In genomic region chr3:66303556-66303955, GRCh38 we compare ENCODE assay signal across 10 cellular contexts.
A peak's percentile ranks its signal among the peaks of the same experiment; 100 is the strongest.
DNase-seq lines count a peak whose midpoint lies in the region; ATAC-seq, FAIRE-seq and TF ChIP-seq lines count a peak whose summit lies in the region.
"Had no signal": no experiment of that assay in that cellular context is flagged by ENCODE, and none has a peak within 500 bp of the region (broad histone marks: within the 10 kb centered on the region; RNA-seq: fewer than 3 reads in every experiment).

No MANE protein-coding gene starts in this region.

- peak overlapping the region; percentile 91 for H3K27ac Mint-ChIP-seq in activated T-helper 1 cell treated with anti-CD3 and anti-CD28 coated beads, Interleukin-12 subunit alpha, Interleukin-12 subunit beta, Interleukin-2, Interleukin-4 antibody, amounts not matched to agents 30 ng/mL and 10 ng/mL and 1 ng/mL, durations not matched to agents 14 hours and 24 hours and 36 hours

- WGBS in ovary, 3 donors: 96 to 99% (median 97%) methylated on average over 4 of the region's 4 CpGs

- no peak overlapping the region for H3K4me3 ChIP-seq in ovary
- H3K4me3 ChIP-seq: upper lobe of left lung had no signal

- TF ChIP-seq CTCF in ovary (IDR thresholded peaks at IDR 0.05): no peak
- no peak for TF ChIP-seq CTCF in omental fat pad (IDR thresholded peaks at IDR 0.05)

- peaks cover 57% of the 10 kb centered on the region for H3K4me1 Mint-ChIP-seq in activated T-helper 1 cell treated with anti-CD3 and anti-CD28 coated beads, Interleukin-12 subunit alpha, Interleukin-12 subunit beta, Interleukin-2, Interleukin-4 antibody, amounts not matched to agents 30 ng/mL and 10 ng/mL and 1 ng/mL, durations not matched to agents 14 hours and 24 hours and 36 hours (ENCODE audit: low read depth)

- H3K9me3 Mint-ChIP-seq in activated T-helper 1 cell treated with anti-CD3 and anti-CD28 coated beads, Interleukin-12 subunit alpha, Interleukin-12 subunit beta, Interleukin-2, Interleukin-4 antibody, amounts not matched to agents 30 ng/mL and 10 ng/mL and 1 ng/mL, durations not matched to agents 14 hours and 24 hours and 36 hours: peaks cover 5% of the 10 kb centered on the region

- intact Hi-C loops in activated T-helper 1 cell treated with anti-CD3 and anti-CD28 coated beads, Interleukin-12 subunit alpha, Interleukin-12 subunit beta, Interleukin-2, Interleukin-4 antibody, amounts not matched to agents 30 ng/mL and 10 ng/mL and 1 ng/mL, durations not matched to agents 14 hours and 24 hours and 36 hours (cut with micrococcal nuclease): loop anchor here (2.0 to 5.0 kb wide), 4 partner anchors 17 to 1349 kb away; partner anchors contain the start of genes LRIG1, SLC25A26 and SUCLG2
- intact Hi-C loops in ovary (cut with DNase I): no loop called here

- TF ChIP-seq EP300 in ovary (IDR thresholded peaks at IDR 0.05): no peak

- peak; percentile 59 for ATAC-seq in HG03439 (IDR thresholded peaks at IDR 0.05; ENCODE audit: unreplicated experiment)
- ATAC-seq in omental fat pad (ENCODE audit: low FRiP score): no peak
- no peak for ATAC-seq in HG02571 (IDR thresholded peaks at IDR 0.05; ENCODE audit: unreplicated experiment)

- no peaks in the 10 kb centered on the region for H3K27me3 Mint-ChIP-seq in activated T-helper 1 cell treated with anti-CD3 and anti-CD28 coated beads, Interleukin-12 subunit alpha, Interleukin-12 subunit beta, Interleukin-2, Interleukin-4 antibody, amounts not matched to agents 30 ng/mL and 10 ng/mL and 1 ng/mL, durations not matched to agents 14 hours and 24 hours and 36 hours (ENCODE audit: insufficient read depth)

- TF ChIP-seq POLR2A in ovary (IDR thresholded peaks at IDR 0.05): no peak

- DNase-seq in GM19239 (ENCODE audit: insufficient read length, low spot score): no peak
- DNase-seq in activated T-helper 1 cell treated with anti-CD3 and anti-CD28 coated beads, Interleukin-12 subunit alpha, Interleukin-12 subunit beta, Interleukin-2, Interleukin-4 antibody, amounts not matched to agents 30 ng/mL and 10 ng/mL and 1 ng/mL, durations not matched to agents 14 hours and 24 hours and 36 hours (ENCODE audit: low spot score): peak; percentile 27
- DNase-seq in stimulated activated CD4-positive, alpha-beta T cell treated with anti-CD3 and anti-CD28 coated beads, Interleukin-1b, Interleukin-23, amount 100 ng/mL, for 48 hours: peak; percentile 65
- DNase-seq in middle frontal gyrus (ENCODE audit: extremely low spot score, low spot score): no peak
- DNase-seq in ovary: no peak
- no peak for DNase-seq in omental fat pad (ENCODE audit: low spot score)
- DNase-seq: NCI-H2029 treated with DMSO at 0.1 percent for 48 hours had no signal

- no peaks in the 10 kb centered on the region for H3K27me3 ChIP-seq in ovary
- H3K27me3 ChIP-seq: upper lobe of left lung had no signal

- no peak overlapping the region for H3K27ac ChIP-seq in ovary

- H3K9me3 ChIP-seq in ovary: no peaks in the 10 kb centered on the region
- H3K9me3 ChIP-seq: upper lobe of left lung had no signal

- peak; percentile 77 for FAIRE-seq in GM19239 (lab: Jason Lieb, UNC)

- peak overlapping the region; percentile 23 for H3K4me3 Mint-ChIP-seq in activated T-helper 1 cell treated with anti-CD3 and anti-CD28 coated beads, Interleukin-12 subunit alpha, Interleukin-12 subunit beta, Interleukin-2, Interleukin-4 antibody, amounts not matched to agents 30 ng/mL and 10 ng/mL and 1 ng/mL, durations not matched to agents 14 hours and 24 hours and 36 hours

- peaks cover 23% of the 10 kb centered on the region for H3K36me3 Mint-ChIP-seq in activated T-helper 1 cell treated with anti-CD3 and anti-CD28 coated beads, Interleukin-12 subunit alpha, Interleukin-12 subunit beta, Interleukin-2, Interleukin-4 antibody, amounts not matched to agents 30 ng/mL and 10 ng/mL and 1 ng/mL, durations not matched to agents 14 hours and 24 hours and 36 hours (ENCODE audit: low read depth)

- H3K4me1 ChIP-seq in ovary (ENCODE audit: insufficient read depth): peaks cover 2% of the 10 kb centered on the region

- no peaks in the 10 kb centered on the region for H3K36me3 ChIP-seq in ovary
- H3K36me3 ChIP-seq: upper lobe of left lung had no signal

Comparison
In these comparisons a context has a peak if more than half of its experiments do, and no peak if none do; other contexts are left out.
1. DNase-seq: peak in activated T-helper 1 cell treated with anti-CD3 and anti-CD28 coated beads, Interleukin-12 subunit alpha, Interleukin-12 subunit beta, Interleukin-2, Interleukin-4 antibody, amounts not matched to agents 30 ng/mL and 10 ng/mL and 1 ng/mL, durations not matched to agents 14 hours and 24 hours and 36 hours (single experiment) and stimulated activated CD4-positive, alpha-beta T cell treated with anti-CD3 and anti-CD28 coated beads, Interleukin-1b, Interleukin-23, amount 100 ng/mL, for 48 hours (single experiment); none in GM19239 (single experiment), middle frontal gyrus (single experiment), ovary (0 of 5) and omental fat pad (single experiment).